In the genomic region with DNA sequence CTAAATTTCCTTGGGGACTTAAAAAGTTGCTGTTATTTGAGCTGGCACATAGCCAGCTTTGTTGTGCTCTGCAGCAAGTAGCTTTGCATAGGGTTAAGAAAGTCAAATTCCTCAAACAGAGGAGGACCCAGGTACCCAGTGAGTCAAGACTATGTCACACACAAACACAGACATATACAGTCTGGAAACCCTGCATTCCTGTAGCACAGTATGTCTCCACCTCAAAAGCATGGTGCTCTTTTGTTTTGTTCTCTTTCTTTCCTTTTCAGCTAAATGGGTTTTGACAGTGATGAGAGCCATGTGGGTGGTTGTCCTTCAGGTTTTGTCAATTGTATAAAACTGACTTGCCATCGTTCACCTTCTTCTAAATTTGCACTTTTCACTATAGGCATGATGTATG, we compare ENCODE assay signal across 13 cellular contexts.
DNase-seq lines count a peak whose midpoint lies in the region; ATAC-seq and TF ChIP-seq lines count a peak whose summit lies in the region.
"Had no signal": no experiment of that assay in that cellular context is flagged by ENCODE, and none has a peak within 500 bp of the region (broad histone marks: within the 10 kb centered on the region; RNA-seq: fewer than 3 reads in every experiment).

No MANE protein-coding gene starts in this region.

- peaks cover 17% of the 10 kb centered on the region for H3K4me1 ChIP-seq in IMR-90 (ENCODE audit: control insufficient read depth, insufficient read depth, low read length)
- H3K4me1 ChIP-seq: HAP-1, upper lobe of right lung had no signal

- H3K18ac ChIP-seq in IMR-90 (ENCODE audit: low read depth, low read length) = peak overlapping the region; percentile 9; the same call in 1 of the 2 replicates

- no peak overlapping the region; the same call in 1 of the 2 replicates for H2AK5ac ChIP-seq in IMR-90 (ENCODE audit: low read depth, low read length)

- H2BK5ac ChIP-seq in IMR-90 (ENCODE audit: low read depth, low read length, poor library complexity, severe bottlenecking) = peak overlapping the region; percentile 80

- peak overlapping the region; percentile 25 to 79; a peak in 2 of 4 replicates for H4K8ac ChIP-seq in IMR-90 (ENCODE audit: low read depth in 2 of 2, low read length in 2 of 2)

- H3K36me3 Mint-ChIP-seq in natural killer cell treated with Interleukin-12 subunit alpha and Interleukin-12 subunit beta and Interleukin-15 and Interleukin-18, amount 100 ng/mL, for 72 hours = no peaks in the 10 kb centered on the region

- peak overlapping the region; percentile 55 for H3K4ac ChIP-seq in IMR-90 (ENCODE audit: low read depth, low read length)

- peak overlapping the region; percentile 71; the same call in 1 of the 2 replicates for H3K56ac ChIP-seq in IMR-90 (ENCODE audit: extremely low read depth, insufficient read depth, low read length)

- H2BK120ac ChIP-seq in IMR-90 (ENCODE audit: low read depth, low read length) = peak overlapping the region; percentile 83

- H2AK9ac ChIP-seq in IMR-90 (replicated peaks; ENCODE audit: low read depth, low read length, poor library complexity) = peak overlapping the region; percentile 4

- intact Hi-C loops in IMR-90 (cut with micrococcal nuclease) = no loop called here

- H3K4me2 ChIP-seq in IMR-90 (ENCODE audit: low read depth, low read length) = no peak overlapping the region; the same call in 1 of the 2 replicates

- POLR2A ChIA-PET in IMR-90 (lab: Charles Lee; ENCODE audit: unreplicated experiment) = no interaction called here

- TF ChIP-seq RAD21 in IMR-90 (IDR thresholded peaks at IDR 0.05; ENCODE audit: low read length) = no peak

- H2BK20ac ChIP-seq in IMR-90 (ENCODE audit: low read depth, low read length) = peak overlapping the region; percentile 70

- peak overlapping the region; percentile 30; the same call in 1 of the 3 replicates for H2BK15ac ChIP-seq in IMR-90 (ENCODE audit: low read depth, low read length)

- peaks cover 10% of the 10 kb centered on the region for H3K9me3 Mint-ChIP-seq in natural killer cell treated with Interleukin-12 subunit alpha and Interleukin-12 subunit beta and Interleukin-15 and Interleukin-18, amount 100 ng/mL, for 72 hours

- peak overlapping the region; percentile 57; the same call in 1 of the 2 replicates for H4K5ac ChIP-seq in IMR-90 (ENCODE audit: low read depth, low read length)

- DNase-seq in AG08396 (ENCODE audit: low spot score) (peak; percentile 12), IMR-90 (peak; percentile 51), choroid plexus epithelial cell (ENCODE audit: low read depth) (peak; percentile 88), kidney epithelial cell (ENCODE audit: low read depth) (peak; percentile 70), GM19238 (ENCODE audit: insufficient read length, low spot score) (no peak), Ammon's horn (ENCODE audit: low spot score) (no peak)
- DNase-seq in natural killer cell treated with Interleukin-12 subunit alpha and Interleukin-12 subunit beta and Interleukin-15 and Interleukin-18, amount 100 ng/mL, for 72 hours (ENCODE audit: low spot score) = no peak
- DNase-seq: dorsolateral prefrontal cortex, NCI-H748 treated with DMSO at 0.1 percent for 48 hours, upper lobe of right lung had no signal

- dilution Hi-C loops in IMR-90 (cut with HindIII; ENCODE audit: low sequenced_read_pairs, unreplicated experiment) = no loop called here

- no peak for ATAC-seq in IMR-90 (ENCODE audit: low read depth)
- ATAC-seq in HG02981 (IDR thresholded peaks at IDR 0.05; ENCODE audit: unreplicated experiment) = no peak
- no peak for ATAC-seq in natural killer cell treated with Interleukin-12 subunit alpha and Interleukin-12 subunit beta and Interleukin-15 and Interleukin-18, amount 100 ng/mL, for 72 hours
- ATAC-seq: upper lobe of right lung had no signal

- BruUV-seq in IMR-90 (replicated peaks; lab: Mats Ljungman, UMichigan) = no TSS peak

- no peaks in the 10 kb centered on the region for H4K20me1 ChIP-seq in IMR-90 (ENCODE audit: insufficient read depth, low read length)

- H3K36me3 ChIP-seq in IMR-90 (ENCODE audit: control insufficient read depth, insufficient read depth, low read length) = no peaks in the 10 kb centered on the region
- no peaks in the 10 kb centered on the region for H3K36me3 ChIP-seq in kidney epithelial cell (ENCODE audit: control insufficient read depth, insufficient read depth, low read length)
- H3K36me3 ChIP-seq: HAP-1, upper lobe of right lung had no signal

- TF ChIP-seq POLR2A in IMR-90 (IDR thresholded peaks at IDR 0.05; ENCODE audit: low read depth, low read length) = no peak

- no peak overlapping the region for H2AFZ ChIP-seq in IMR-90 (replicated peaks; ENCODE audit: low read length, poor library complexity)

- TF ChIP-seq CTCF in IMR-90 (conservative IDR thresholded peaks at IDR 0.05; ENCODE audit: low read depth, low read length) = no peak
- TF ChIP-seq CTCF in choroid plexus epithelial cell (conservative IDR thresholded peaks at IDR 0.05; ENCODE audit: low read depth, low read length) = no peak
- no peak for TF ChIP-seq CTCF in kidney epithelial cell (IDR thresholded peaks at IDR 0.05; ENCODE audit: insufficient read depth, low read length, poor library complexity, severe bottlenecking)

- no peak overlapping the region for H3K23ac ChIP-seq in IMR-90 (ENCODE audit: low read depth, low read length)

- CTCF ChIA-PET in IMR-90 (lab: Yijun Ruan, JAX) = interaction anchor here (1.0 to 1.1 kb wide), 2 partner anchors 335 to 472 kb away, joined by 3 read pairs; no protein-coding TSS in a partner anchor

- H3K27ac Mint-ChIP-seq in natural killer cell treated with Interleukin-12 subunit alpha and Interleukin-12 subunit beta and Interleukin-15 and Interleukin-18, amount 100 ng/mL, for 72 hours = no peak overlapping the region

- H3K4me1 Mint-ChIP-seq in natural killer cell treated with Interleukin-12 subunit alpha and Interleukin-12 subunit beta and Interleukin-15 and Interleukin-18, amount 100 ng/mL, for 72 hours (ENCODE audit: low read depth in 2 of 2) = no peaks in the 10 kb centered on the region

- in situ Hi-C loops in IMR-90 (cut with MboI; ENCODE audit: low sequenced_read_pairs) = no loop called here

- no peak overlapping the region for H3K9ac ChIP-seq in IMR-90 (ENCODE audit: low read depth, low read length)

- peak overlapping the region; percentile 75 for H4K91ac ChIP-seq in IMR-90 (ENCODE audit: insufficient read depth, low read depth, low read length)

- no peaks in the 10 kb centered on the region for H3K27me3 Mint-ChIP-seq in natural killer cell treated with Interleukin-12 subunit alpha and Interleukin-12 subunit beta and Interleukin-15 and Interleukin-18, amount 100 ng/mL, for 72 hours

- peaks cover 4% of the 10 kb centered on the region; the same call in 1 of the 2 replicates for H3K9me1 ChIP-seq in IMR-90 (ENCODE audit: insufficient read depth, low read length)

- peak overlapping the region; percentile 24; the same call in 1 of the 2 replicates for H3K14ac ChIP-seq in IMR-90 (replicated peaks; ENCODE audit: low read depth, low read length)

- no peaks in the 10 kb centered on the region for H3K9me3 ChIP-seq in IMR-90 (ENCODE audit: control insufficient read depth, insufficient read depth, low read length)
- H3K9me3 ChIP-seq: HAP-1, upper lobe of right lung had no signal

- H3K79me1 ChIP-seq in IMR-90 (ENCODE audit: low read depth in 1 of 2, low read length in 2 of 2) = no peaks in the 10 kb centered on the region

- no peak overlapping the region for H3K27ac ChIP-seq in IMR-90 (ENCODE audit: insufficient read depth, low read length)
- H3K27ac ChIP-seq: C4-2B, dorsolateral prefrontal cortex, upper lobe of right lung had no signal

- no CpG with 5 or more reads among the region's 1 CpG for WGBS in IMR-90 (ENCODE audit: extremely low coverage in 2 of 2, insufficient read length in 1 of 2), 2 experiments

- no peak overlapping the region for H3K4me3 Mint-ChIP-seq in natural killer cell treated with Interleukin-12 subunit alpha and Interleukin-12 subunit beta and Interleukin-15 and Interleukin-18, amount 100 ng/mL, for 72 hours

- no peak overlapping the region for H3K4me3 ChIP-seq in IMR-90 (ENCODE audit: insufficient read depth, low read depth, low read length)
- H3K4me3 ChIP-seq in choroid plexus epithelial cell (ENCODE audit: low read depth, low read length) = no peak overlapping the region
- no peak overlapping the region for H3K4me3 ChIP-seq in kidney epithelial cell (ENCODE audit: low read depth, low read length)
- H3K4me3 ChIP-seq: dorsolateral prefrontal cortex, HAP-1, upper lobe of right lung had no signal

- H3K27me3 ChIP-seq in IMR-90 (ENCODE audit: control insufficient read depth, insufficient read depth, low read length) (no peaks in the 10 kb centered on the region), kidney epithelial cell (ENCODE audit: control insufficient read depth, insufficient read depth, low read length) (no peaks in the 10 kb centered on the region)
- H3K27me3 ChIP-seq: dorsolateral prefrontal cortex, upper lobe of right lung had no signal

TF ChIP-seq in IMR-90, 13 proteins besides CTCF, POLR2A, EP300 and RAD21:
- no peak for TF ChIP-seq MAZ (IDR thresholded peaks at IDR 0.05; ENCODE audit: borderline replicate concordance, low read depth, low read length)
- no peak for TF ChIP-seq RFX5 (IDR thresholded peaks at IDR 0.05; ENCODE audit: low read depth, low read length)
- no peak for TF ChIP-seq NFE2L2 (IDR thresholded peaks at IDR 0.05; ENCODE audit: low read depth, low read length)
- no peak for TF ChIP-seq RCOR1 (IDR thresholded peaks at IDR 0.05; ENCODE audit: insufficient replicate concordance, low read length)
- TF ChIP-seq, protein P1, sequence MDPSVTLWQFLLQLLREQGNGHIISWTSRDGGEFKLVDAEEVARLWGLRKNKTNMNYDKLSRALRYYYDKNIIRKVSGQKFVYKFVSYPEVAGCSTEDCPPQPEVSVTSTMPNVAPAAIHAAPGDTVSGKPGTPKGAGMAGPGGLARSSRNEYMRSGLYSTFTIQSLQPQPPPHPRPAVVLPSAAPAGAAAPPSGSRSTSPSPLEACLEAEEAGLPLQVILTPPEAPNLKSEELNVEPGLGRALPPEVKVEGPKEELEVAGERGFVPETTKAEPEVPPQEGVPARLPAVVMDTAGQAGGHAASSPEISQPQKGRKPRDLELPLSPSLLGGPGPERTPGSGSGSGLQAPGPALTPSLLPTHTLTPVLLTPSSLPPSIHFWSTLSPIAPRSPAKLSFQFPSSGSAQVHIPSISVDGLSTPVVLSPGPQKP (IDR thresholded peaks at IDR 0.05; ENCODE audit: borderline replicate concordance, low read depth, low read length) = no peak
- no peak for TF ChIP-seq CHD1 (IDR thresholded peaks at IDR 0.05; ENCODE audit: low read depth, low read length)
- no peak for TF ChIP-seq BHLHE40 (IDR thresholded peaks at IDR 0.05; ENCODE audit: low read depth, low read length)
- no peak for TF ChIP-seq FOS (IDR thresholded peaks at IDR 0.05; ENCODE audit: low read depth, low read length)
- TF ChIP-seq CEBPB (IDR thresholded peaks at IDR 0.05; ENCODE audit: low read depth, low read length) = no peak

Comparison
In these comparisons a context has a peak if more than half of its experiments do, and no peak if none do; other contexts are left out.
1. DNase-seq: peak in AG08396 (single experiment), IMR-90 (single experiment), choroid plexus epithelial cell (single experiment) and kidney epithelial cell (single experiment); none in GM19238 (single experiment), natural killer cell treated with Interleukin-12 subunit alpha and Interleukin-12 subunit beta and Interleukin-15 and Interleukin-18, amount 100 ng/mL, for 72 hours (single experiment) and Ammon's horn (single experiment).